8 cellular contexts compared by ENCODE assay signal in genomic region chr2:223970343-223971128, GRCh38. TPM values are rescaled to one million over a fixed set of nuclear protein-coding genes. Genes with fewer than 3 reads are reported as not detected.
A peak's percentile ranks its signal among the peaks of the same experiment; 100 is the strongest.
DNase-seq lines count a peak whose midpoint lies in the region; ATAC-seq, FAIRE-seq and TF ChIP-seq lines count a peak whose summit lies in the region.

No MANE protein-coding gene starts in this region.

- no peak overlapping the region for H3K4me3 Mint-ChIP-seq in naive B cell

- TF ChIP-seq CTCF in WI38 (IDR thresholded peaks at IDR 0.05; ENCODE audit: low read depth, low read length) (peak; percentile 60; the same call in 1 of the 2 replicates), vagina (IDR thresholded peaks at IDR 0.05) (peak; percentile 77 to 89 (median 89))

- H3K36me3 Mint-ChIP-seq in naive B cell: peaks cover 0 to 5% of the 10 kb centered on the region in 2 donors

- H3K4me3 ChIP-seq in WI38 (ENCODE audit: low read depth, low read length) (no peak overlapping the region), vagina (no peak overlapping the region)

- H3K4me1 ChIP-seq in vagina: no peaks in the 10 kb centered on the region

- no peaks in the 10 kb centered on the region for H3K27me3 Mint-ChIP-seq in naive B cell

- DNase-seq in activated CD4-positive, alpha-beta T cell treated with anti-CD3 and anti-CD28 coated beads for 24 hours (ENCODE audit: low read depth in 2 of 2): peak; percentile 27 to 63
- DNase-seq in activated CD4-positive, alpha-beta T cell treated with anti-CD3 and anti-CD28 coated beads for 1 hour: no peak
- peak; percentile 33 for DNase-seq in NCI-H2029 (lab: John Stamatoyannopoulos, UW)
- DNase-seq in naive B cell: peak; percentile 46
- no peak for DNase-seq in vagina (ENCODE audit: extremely low spot score in 2 of 2)

- H3K9me3 Mint-ChIP-seq in naive B cell: no peaks in the 10 kb centered on the region

- H3K9me3 ChIP-seq in vagina: no peaks in the 10 kb centered on the region

- H3K27ac Mint-ChIP-seq in naive B cell: no peak overlapping the region

- FAIRE-seq in endometrium (lab: Jason Lieb, UNC): peak; percentile 89

- no peak for TF ChIP-seq POLR2A in vagina (IDR thresholded peaks at IDR 0.05)

- ATAC-seq in HG02610 (IDR thresholded peaks at IDR 0.05; ENCODE audit: unreplicated experiment): peak; percentile 53
- ATAC-seq in naive B cell (ENCODE audit: low read depth in 2 of 2): peak; percentile 41 to 70

- H3K36me3 ChIP-seq in vagina: peaks cover 0 to 17% of the 10 kb centered on the region in 2 donors

- intact Hi-C loops in vagina (cut with DNase I): no loop called here

- no peak overlapping the region for H3K27ac ChIP-seq in vagina

- H3K4me1 Mint-ChIP-seq in naive B cell: peaks cover 4 to 7% (median 6%) of the 10 kb centered on the region in 3 donors

- no peaks in the 10 kb centered on the region for H3K27me3 ChIP-seq in vagina

RNA-seq across cellular contexts. Expression of gene MRPL44, which starts 13.3 kb away (rescaled TPM):
- polyA plus RNA-seq in naive B cell (ENCODE audit: low read depth in 6 of 6): 10 to 100 TPM; 34.4 to 52.3 (median 38.6) TPM
- total RNA-seq in vagina: 11.8 TPM

RNA-seq across cellular contexts. Expression of gene WDFY1, which starts 25.4 kb away (rescaled TPM):
- 10 to 100 TPM; 12.6 to 39.2 (median 25.3) TPM for polyA plus RNA-seq in naive B cell (ENCODE audit: low read depth in 6 of 6)
- total RNA-seq in vagina: 44.2 TPM

Comparison
In these comparisons a context has a peak if more than half of its experiments do, and no peak if none do; other contexts are left out.
1. DNase-seq: peak in activated CD4-positive, alpha-beta T cell treated with anti-CD3 and anti-CD28 coated beads for 24 hours (2 of 2), NCI-H2029 (single experiment) and naive B cell (single experiment); none in activated CD4-positive, alpha-beta T cell treated with anti-CD3 and anti-CD28 coated beads for 1 hour (single experiment) and vagina (0 of 2).